ENCODE assay signal across 9 cellular contexts in genomic region chr13:100100115-100100879, GRCh38. TPM values are rescaled to one million over a fixed set of nuclear protein-coding genes. Genes with fewer than 3 reads are reported as not detected.
A peak's percentile ranks its signal among the peaks of the same experiment; 100 is the strongest.
DNase-seq lines count a peak whose midpoint lies in the region; ATAC-seq and TF ChIP-seq lines count a peak whose summit lies in the region.
"Had no signal": no experiment of that assay in that cellular context is flagged by ENCODE, and none has a peak within 500 bp of the region (broad histone marks: within the 10 kb centered on the region; RNA-seq: fewer than 3 reads in every experiment).

No MANE protein-coding gene starts in this region.

- POLR2A ChIA-PET in MCF 10A (lab: Yijun Ruan, JAX): interaction anchor here (0.6 to 5.4 kb wide), 6 partner anchors 8 to 67 kb away, joined by 3 to 59 read pairs (median 4); partner anchors contain the start of gene PCCA

- TF ChIP-seq EP300 in suprapubic skin (IDR thresholded peaks at IDR 0.05): no peak

- H3K4me1 ChIP-seq in suprapubic skin: peaks cover 25% of the 10 kb centered on the region

- no TSS peak for BruUV-seq in MCF 10A (replicated peaks; lab: Mats Ljungman, UMichigan)

- TF ChIP-seq POLR2A in suprapubic skin (IDR thresholded peaks at IDR 0.05): no peak

- peak overlapping the region; percentile 57 for H3K27ac ChIP-seq in suprapubic skin

- peaks cover 11% of the 10 kb centered on the region for H3K36me3 Mint-ChIP-seq in MCF 10A (ENCODE audit: insufficient read depth, unreplicated experiment)

- H3K27me3 Mint-ChIP-seq in MCF 10A (ENCODE audit: insufficient read depth, unreplicated experiment): no peaks in the 10 kb centered on the region

- H3K9me3 ChIP-seq in suprapubic skin: no peaks in the 10 kb centered on the region

- H3K36me3 ChIP-seq in suprapubic skin: peaks cover 4% of the 10 kb centered on the region

- peaks cover 30% of the 10 kb centered on the region for H3K4me1 Mint-ChIP-seq in MCF 10A (ENCODE audit: insufficient read depth, unreplicated experiment)

- intact Hi-C loops in MCF 10A (cut with micrococcal nuclease): no loop called here
- intact Hi-C loops in left colon (cut with DNase I, micrococcal nuclease): no loop called here

- TF ChIP-seq CTCF in MCF 10A (IDR thresholded peaks at IDR 0.05; ENCODE audit: unreplicated experiment) (no peak), suprapubic skin (IDR thresholded peaks at IDR 0.05) (no peak)

- CTCF ChIA-PET in MCF 10A (lab: Yijun Ruan, JAX): interaction anchor here (0.6 to 2.6 kb wide), 2 partner anchors 11 to 131 kb away, joined by 3 to 8 read pairs; partner anchors contain the start of gene PCCA

- no peak overlapping the region for H3K4me3 ChIP-seq in suprapubic skin

- WGBS in suprapubic skin: 24% methylated on average over 10 of the region's 10 CpGs

- H3K27ac Mint-ChIP-seq in MCF 10A (ENCODE audit: low read depth, unreplicated experiment): peak overlapping the region; percentile 95

- no peaks in the 10 kb centered on the region for H3K9me3 Mint-ChIP-seq in MCF 10A (ENCODE audit: unreplicated experiment)

- ATAC-seq in left colon (peak; percentile 91), GM18870 (IDR thresholded peaks at IDR 0.05; ENCODE audit: unreplicated experiment) (no peak)
- ATAC-seq in stimulated activated naive CD8-positive, alpha-beta T cell treated with anti-CD3 and anti-CD28 coated beads, Interleukin-15, Interleukin-2, amounts not matched to agents 100 U/mL and 50 U/mL, for 24 hours: no peak

- no peaks in the 10 kb centered on the region for H3K27me3 ChIP-seq in suprapubic skin

- H3K4me3 Mint-ChIP-seq in MCF 10A (ENCODE audit: unreplicated experiment): peak overlapping the region; percentile 57

- peak; percentile 47 for DNase-seq in HT-29 (ENCODE audit: low spot score)
- peak; percentile 78 for DNase-seq in MCF 10A (ENCODE audit: unreplicated experiment)
- DNase-seq in left colon: no peak
- no peak for DNase-seq in suprapubic skin (ENCODE audit: low spot score in 2 of 2)
- no peak for DNase-seq in stimulated activated CD4-positive, alpha-beta T cell treated with anti-CD3 and anti-CD28 coated beads, Interleukin-15, amount 100 ng/mL, for 24 hours
- no peak for DNase-seq in cerebellar nuclear complex (lab: John Stamatoyannopoulos, UW)
- DNase-seq in stimulated activated naive CD8-positive, alpha-beta T cell treated with anti-CD3 and anti-CD28 coated beads, Interleukin-15, Interleukin-2, amounts not matched to agents 100 U/mL and 50 U/mL, for 24 hours: no peak
- DNase-seq: activated CD8-positive, alpha-beta memory T cell treated with anti-CD3 and anti-CD28 coated beads for 24 hours had no signal

RNA-seq across cellular contexts. Expression of gene PCCA, which starts 11.4 kb away (rescaled TPM):
- 9.4 and 10.0 TPM in 2 replicates for total RNA-seq in HT-29 (2014; rRNA removed; shearing (Covaris generic))
- total RNA-seq in MCF 10A (2022) (20.6 and 23.4 TPM in 2 replicates), left colon (10 to 100 TPM; 84.1 to 99.1 TPM), suprapubic skin (10 to 100 TPM; 21.2 to 40.9 (median 31.6) TPM)

Comparison
In these comparisons a context has a peak if more than half of its experiments do, and no peak if none do; other contexts are left out.
1. DNase-seq: peak in HT-29 (single experiment) and MCF 10A (single experiment); none in left colon (0 of 2), suprapubic skin (0 of 2), stimulated activated CD4-positive, alpha-beta T cell treated with anti-CD3 and anti-CD28 coated beads, Interleukin-15, amount 100 ng/mL, for 24 hours (single experiment), cerebellar nuclear complex (0 of 2) and stimulated activated naive CD8-positive, alpha-beta T cell treated with anti-CD3 and anti-CD28 coated beads, Interleukin-15, Interleukin-2, amounts not matched to agents 100 U/mL and 50 U/mL, for 24 hours (single experiment).